ENCODE assay signal across 9 cellular contexts in the genomic region with DNA sequence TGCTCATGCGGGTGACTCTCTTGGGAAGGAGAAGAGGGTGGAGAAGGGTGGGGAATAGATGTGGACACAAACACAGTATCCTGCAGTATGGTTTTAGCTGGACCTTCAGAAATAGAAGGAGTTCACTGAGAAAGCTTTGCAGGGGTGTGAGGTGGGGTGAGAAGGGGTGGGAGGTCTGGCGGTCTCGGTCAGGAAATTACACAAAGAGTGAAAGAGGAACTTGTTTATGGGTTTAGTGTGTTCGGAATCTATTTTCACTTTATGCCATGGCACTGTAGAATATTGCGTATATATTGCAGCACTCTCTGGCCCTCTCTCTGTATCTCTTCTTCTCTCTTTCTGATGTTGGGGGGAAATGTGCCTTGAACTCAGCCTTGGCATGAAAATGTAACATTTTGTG.
DNase-seq lines count a peak whose midpoint lies in the region; ATAC-seq, FAIRE-seq and TF ChIP-seq lines count a peak whose summit lies in the region.
"Had no signal": no experiment of that assay in that cellular context is flagged by ENCODE, and none has a peak within 500 bp of the region (broad histone marks: within the 10 kb centered on the region; RNA-seq: fewer than 3 reads in every experiment).

No MANE protein-coding gene starts in this region.

- BruUV-seq in GM12878 (replicated peaks; lab: Mats Ljungman, UMichigan), result no TSS peak

- TF ChIP-seq POLR2A in GM18505 (IDR thresholded peaks at IDR 0.05; ENCODE audit: borderline replicate concordance, extremely low read depth, insufficient read depth, insufficient read length), result no peak
- no peak for TF ChIP-seq POLR2A in GM12878 (IDR thresholded peaks at IDR 0.05; ENCODE audit: low read depth, low read length)
- no peak for TF ChIP-seq POLR2A in transverse colon (IDR thresholded peaks at IDR 0.05)

- RAD21 ChIA-PET in GM12878 (lab: Charles Lee; ENCODE audit: unreplicated experiment), result interaction anchor here (0.7 to 4.7 kb wide), 6 partner anchors 12 to 56 kb away, joined by 3 to 76 read pairs (median 8); no protein-coding TSS in a partner anchor

- TF ChIP-seq EP300 in GM12878 (IDR thresholded peaks at IDR 0.05; ENCODE audit: borderline replicate concordance in 1 of 2, control insufficient read depth in 1 of 2, low read depth in 2 of 2, low read length in 2 of 2) (peak in 1 of 2 experiments; percentile 69; a peak in 1 of 4 replicates), transverse colon (IDR thresholded peaks at IDR 0.05; ENCODE audit: low read depth) (no peak)

- 7% methylated on average over 5 of the region's 5 CpGs for WGBS in GM12878 (ENCODE audit: insufficient coverage, insufficient replicate concordance, low lambda C conversion rate, missing lambda C conversion rate)
- WGBS in transverse colon (ENCODE audit: low coverage in 1 of 2), 2 donors, result 72 to 85% methylated on average over 4 to 5 of the region's 5 CpGs

- H3K9me3 ChIP-seq in GM12878 (replicated peaks; ENCODE audit: control insufficient read depth, insufficient read depth, low read length), result no peaks in the 10 kb centered on the region
- peaks cover 7% of the 10 kb centered on the region for H3K9me3 ChIP-seq in neural progenitor cell (ENCODE audit: low read depth)
- no peaks in the 10 kb centered on the region for H3K9me3 ChIP-seq in transverse colon

- TF ChIP-seq CTCF in GM12878 (IDR thresholded peaks at IDR 0.05 in 2 of 3, conservative IDR thresholded peaks at IDR 0.05 in 1 of 3; ENCODE audit: control insufficient read depth in 2 of 3, extremely low read depth in 1 of 3, insufficient read depth in 1 of 3, low read depth in 3 of 3, low read length in 3 of 3) (no peak), neural progenitor cell (IDR thresholded peaks at IDR 0.05) (no peak), transverse colon (IDR thresholded peaks at IDR 0.05) (no peak)

- no peak overlapping the region for H3K27ac Mint-ChIP-seq in neural progenitor cell
- H3K27ac Mint-ChIP-seq: activated T-cell treated with anti-CD3 and anti-CD28 coated beads, Interleukin-2, amount 50 U/mL, for 72 hours had no signal

- no peaks in the 10 kb centered on the region for H3K4me1 Mint-ChIP-seq in neural progenitor cell

- no peak overlapping the region for H3K4me2 ChIP-seq in GM12878 (ENCODE audit: control insufficient read depth, insufficient read depth)
- H3K4me2 ChIP-seq in neural progenitor cell, result no peak overlapping the region

- H3K4me1 ChIP-seq in GM12878 (ENCODE audit: control insufficient read depth, insufficient read depth, low read length), result peaks cover 5% of the 10 kb centered on the region; the same call in 1 of the 2 replicates
- H3K4me1 ChIP-seq in neural progenitor cell, result no peaks in the 10 kb centered on the region
- no peaks in the 10 kb centered on the region for H3K4me1 ChIP-seq in transverse colon

- H3K27me3 ChIP-seq in GM12878 (replicated peaks in 1 of 2; ENCODE audit: control insufficient read depth in 2 of 2, insufficient read depth in 2 of 2, low read length in 1 of 2) (no peaks in the 10 kb centered on the region), neural progenitor cell (no peaks in the 10 kb centered on the region), transverse colon (no peaks in the 10 kb centered on the region)

- no peaks in the 10 kb centered on the region for H3F3A ChIP-seq in neural progenitor cell (ENCODE audit: low read depth)

- SMC1A ChIA-PET in GM12878 (lab: Charles Lee; ENCODE audit: uncharacterized antibody, unreplicated experiment), result interaction anchor here (0.8 to 7.9 kb wide), 11 partner anchors 10 to 174 kb away, joined by 3 to 124 read pairs (median 3); no protein-coding TSS in a partner anchor

- H3K27ac ChIP-seq in GM12878 (ENCODE audit: control insufficient read depth, insufficient read depth), result no peak overlapping the region
- H3K27ac ChIP-seq in neural progenitor cell, result no peak overlapping the region
- H3K27ac ChIP-seq in transverse colon, result no peak overlapping the region

- peak; percentile 54 for FAIRE-seq in GM12878 (lab: Jason Lieb, UNC)

- no peak for TF ChIP-seq RAD21 in GM12878 (IDR thresholded peaks at IDR 0.05; ENCODE audit: insufficient read depth, low read depth, low read length)

- H3K9ac ChIP-seq in GM12878 (ENCODE audit: control insufficient read depth, insufficient read depth, low read length) (no peak overlapping the region), neural progenitor cell (no peak overlapping the region)

- intact Hi-C loops in GM12878 (cut with micrococcal nuclease; ENCODE audit: unreplicated experiment) (loop anchor here (1.0 kb wide), 1 partner anchor 28 kb away; no protein-coding TSS in a partner anchor), transverse colon (cut with DNase I; ENCODE audit: low total_unique reads) (no loop called here)

- no peaks in the 10 kb centered on the region for H3K79me2 ChIP-seq in GM12878 (ENCODE audit: control insufficient read depth, insufficient read depth, low read length)
- H3K79me2 ChIP-seq in neural progenitor cell (ENCODE audit: low read depth), result no peaks in the 10 kb centered on the region

- H4K20me1 ChIP-seq in GM12878 (ENCODE audit: control insufficient read depth, insufficient read depth) (no peaks in the 10 kb centered on the region), neural progenitor cell (ENCODE audit: low read depth) (no peaks in the 10 kb centered on the region)

- ATAC-seq in GM18505 (IDR thresholded peaks at IDR 0.05; ENCODE audit: unreplicated experiment), result peak; percentile 97
- ATAC-seq in GM21515 (IDR thresholded peaks at IDR 0.05; ENCODE audit: unreplicated experiment), result peak; percentile 91
- ATAC-seq in HG03280 (IDR thresholded peaks at IDR 0.05; ENCODE audit: unreplicated experiment), result peak; percentile 84
- peak; percentile 96 for ATAC-seq in GM12878
- ATAC-seq: activated T-cell treated with anti-CD3 and anti-CD28 coated beads, Interleukin-2, amount 50 U/mL, for 72 hours had no signal

- H3K9me3 Mint-ChIP-seq in neural progenitor cell, result peaks cover 7% of the 10 kb centered on the region

- H3K36me3 ChIP-seq in GM12878 (ENCODE audit: control insufficient read depth in 2 of 2, insufficient read depth in 2 of 2, low read length in 1 of 2) (no peaks in the 10 kb centered on the region), neural progenitor cell (no peaks in the 10 kb centered on the region), transverse colon (no peaks in the 10 kb centered on the region)

- in situ Hi-C loops in GM12878 (cut with MboI), result no loop called here
- in situ Hi-C loops in transverse colon (cut with MboI; ENCODE audit: low pct_ligation_motif_present in 1 of 4, low pct_unique_long_range_greater_than_20kb in 1 of 4, low sequenced_read_pairs in 3 of 4), result no loop called here

- CTCF ChIA-PET in GM12878 (lab: Yijun Ruan, JAX), result interaction anchor here (1.2 to 5.6 kb wide), 4 partner anchors 24 to 58 kb away, joined by 3 to 44 read pairs (median 3); no protein-coding TSS in a partner anchor

- H2AFZ ChIP-seq in GM12878 (ENCODE audit: control insufficient read depth, low read depth, low read length), result no peak overlapping the region
- H2AFZ ChIP-seq in neural progenitor cell (replicated peaks), result no peak overlapping the region

- H3K36me3 Mint-ChIP-seq in neural progenitor cell, result no peaks in the 10 kb centered on the region

- H3K4me3 ChIP-seq in GM12878, result no peak overlapping the region
- no peak overlapping the region for H3K4me3 ChIP-seq in neural progenitor cell
- H3K4me3 ChIP-seq in transverse colon, result no peak overlapping the region

- peaks cover 4% of the 10 kb centered on the region for H3K27me3 Mint-ChIP-seq in neural progenitor cell (ENCODE audit: insufficient read depth, low read depth)

- H3K4me3 Mint-ChIP-seq in neural progenitor cell, result no peak overlapping the region
- H3K4me3 Mint-ChIP-seq: activated T-cell treated with anti-CD3 and anti-CD28 coated beads, Interleukin-2, amount 50 U/mL, for 72 hours had no signal

- POLR2A ChIA-PET in GM12878 (lab: Charles Lee), result interaction anchor here (1.1 to 2.6 kb wide), 4 partner anchors 22 to 28 kb away, joined by 3 to 15 read pairs (median 7); no protein-coding TSS in a partner anchor

- DNase-seq in GM12878 (ENCODE audit: low read depth, low spot score) (peak; percentile 31), neural progenitor cell (ENCODE audit: low spot score) (no peak), D341Med (ENCODE audit: low spot score) (no peak), COLO668 (lab: John Stamatoyannopoulos, UW; ENCODE audit: unreplicated experiment) (no peak), transverse colon (no peak)
- DNase-seq: activated T-cell treated with anti-CD3 and anti-CD28 coated beads, Interleukin-2, amount 50 U/mL, for 72 hours had no signal

TF ChIP-seq in GM12878, 131 proteins besides CTCF, POLR2A, EP300 and RAD21 (continues in another document):
- TF ChIP-seq MTA2 (IDR thresholded peaks at IDR 0.05; ENCODE audit: low read depth), result peak; percentile 82
- TF ChIP-seq, protein P1, sequence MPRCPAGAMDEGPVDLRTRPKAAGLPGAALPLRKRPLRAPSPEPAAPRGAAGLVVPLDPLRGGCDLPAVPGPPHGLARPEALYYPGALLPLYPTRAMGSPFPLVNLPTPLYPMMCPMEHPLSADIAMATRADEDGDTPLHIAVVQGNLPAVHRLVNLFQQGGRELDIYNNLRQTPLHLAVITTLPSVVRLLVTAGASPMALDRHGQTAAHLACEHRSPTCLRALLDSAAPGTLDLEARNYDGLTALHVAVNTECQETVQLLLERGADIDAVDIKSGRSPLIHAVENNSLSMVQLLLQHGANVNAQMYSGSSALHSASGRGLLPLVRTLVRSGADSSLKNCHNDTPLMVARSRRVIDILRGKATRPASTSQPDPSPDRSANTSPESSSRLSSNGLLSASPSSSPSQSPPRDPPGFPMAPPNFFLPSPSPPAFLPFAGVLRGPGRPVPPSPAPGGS (IDR thresholded peaks at IDR 0.05; ENCODE audit: borderline replicate concordance, insufficient read depth, low read depth, low read length, poor library complexity, severe bottlenecking), result no peak
